ENCODE assay signal across 16 cellular contexts in genomic region chr11:15685311-15685710, GRCh38.
DNase-seq lines count a peak whose midpoint lies in the region; ATAC-seq and TF ChIP-seq lines count a peak whose summit lies in the region.
"Had no signal": no experiment of that assay in that cellular context is flagged by ENCODE, and none has a peak within 500 bp of the region (broad histone marks: within the 10 kb centered on the region; RNA-seq: fewer than 3 reads in every experiment).

No MANE protein-coding gene starts in this region.

- H3K9me3 ChIP-seq in right cardiac atrium (ENCODE audit: control insufficient read depth, low read length) (no peaks in the 10 kb centered on the region), right atrium auricular region (no peaks in the 10 kb centered on the region), esophagus muscularis mucosa (no peaks in the 10 kb centered on the region)
- H3K9me3 ChIP-seq: Caco-2 had no signal

- TF ChIP-seq CTCF in right atrium auricular region (IDR thresholded peaks at IDR 0.05) (no peak), esophagus muscularis mucosa (IDR thresholded peaks at IDR 0.05) (no peak), nephron progenitor cell (IDR thresholded peaks at IDR 0.05) (no peak)
- no peak for TF ChIP-seq CTCF in activated CD8-positive, alpha-beta T cell treated with anti-CD3 and anti-CD28 coated beads for 36 hours (IDR thresholded peaks at IDR 0.05)

- H3K27me3 ChIP-seq in right cardiac atrium (ENCODE audit: control insufficient read depth, insufficient read depth) (no peaks in the 10 kb centered on the region), right atrium auricular region (no peaks in the 10 kb centered on the region), esophagus muscularis mucosa (no peaks in the 10 kb centered on the region)
- H3K27me3 ChIP-seq: BLaER1 had no signal

- no peak for TF ChIP-seq EP300 in esophagus muscularis mucosa (IDR thresholded peaks at IDR 0.05)

- peaks cover 24% of the 10 kb centered on the region for H3K4me1 Mint-ChIP-seq in nephron progenitor cell
- no peaks in the 10 kb centered on the region for H3K4me1 Mint-ChIP-seq in activated CD8-positive, alpha-beta T cell treated with anti-CD3 and anti-CD28 coated beads for 36 hours (ENCODE audit: low read depth)
- H3K4me1 Mint-ChIP-seq: CD8-positive, alpha-beta memory T cell had no signal

- TF ChIP-seq POLR2A in esophagus muscularis mucosa (IDR thresholded peaks at IDR 0.05; ENCODE audit: low read depth), result no peak

- peaks cover 9% of the 10 kb centered on the region for H3K36me3 Mint-ChIP-seq in nephron progenitor cell (ENCODE audit: low read depth)
- no peaks in the 10 kb centered on the region for H3K36me3 Mint-ChIP-seq in activated CD8-positive, alpha-beta T cell treated with anti-CD3 and anti-CD28 coated beads for 36 hours (ENCODE audit: low read depth)
- H3K36me3 Mint-ChIP-seq: CD8-positive, alpha-beta memory T cell had no signal

- H3K27ac ChIP-seq in right cardiac atrium (ENCODE audit: low read length) (peak overlapping the region; percentile 19), right atrium auricular region (no peak overlapping the region), esophagus muscularis mucosa (replicated peaks in 1 of 4) (no peak overlapping the region)
- H3K27ac ChIP-seq: BLaER1, HL-60 had no signal

- CTCF ChIA-PET in activated CD8-positive, alpha-beta T cell treated with anti-CD3 and anti-CD28 coated beads for 36 hours (lab: Charles Lee), result no interaction called here

- intact Hi-C loops in right cardiac atrium (cut with DNase I) (no loop called here), esophagus muscularis mucosa (cut with DNase I) (no loop called here)
- intact Hi-C loops in activated CD8-positive, alpha-beta T cell treated with anti-CD3 and anti-CD28 coated beads for 36 hours (cut with micrococcal nuclease), result no loop called here

- H3K27me3 Mint-ChIP-seq in nephron progenitor cell (ENCODE audit: low read depth, poor library complexity), result no peaks in the 10 kb centered on the region
- no peaks in the 10 kb centered on the region for H3K27me3 Mint-ChIP-seq in activated CD8-positive, alpha-beta T cell treated with anti-CD3 and anti-CD28 coated beads for 36 hours
- H3K27me3 Mint-ChIP-seq: CD8-positive, alpha-beta memory T cell had no signal

- H3K36me3 ChIP-seq in right atrium auricular region (no peaks in the 10 kb centered on the region), esophagus muscularis mucosa (no peaks in the 10 kb centered on the region)
- H3K36me3 ChIP-seq: BLaER1 had no signal

- WGBS in right cardiac atrium, result 50% methylated on average over 3 of the region's 3 CpGs
- 70% methylated on average over 3 of the region's 3 CpGs for whole genome bisulfite sequencing in esophagus muscularis mucosa

- POLR2A ChIA-PET in activated CD8-positive, alpha-beta T cell treated with anti-CD3 and anti-CD28 coated beads for 36 hours (lab: Charles Lee), result no interaction called here

- H3K4me1 ChIP-seq in right cardiac atrium (ENCODE audit: control insufficient read depth, insufficient read depth, low read length), result peaks cover 8% of the 10 kb centered on the region
- peaks cover 0 to 17% of the 10 kb centered on the region in 2 donors for H3K4me1 ChIP-seq in right atrium auricular region
- peaks cover 0 to 4% (median 0%) of the 10 kb centered on the region in 4 donors for H3K4me1 ChIP-seq in esophagus muscularis mucosa
- H3K4me1 ChIP-seq: Caco-2 had no signal

- H3K27ac Mint-ChIP-seq in nephron progenitor cell, result peak overlapping the region; percentile 86
- H3K27ac Mint-ChIP-seq in activated CD8-positive, alpha-beta T cell treated with anti-CD3 and anti-CD28 coated beads for 36 hours, result no peak overlapping the region
- H3K27ac Mint-ChIP-seq: CD8-positive, alpha-beta memory T cell; HFFc6 had no signal

- no peak for DNase-seq in right cardiac atrium
- DNase-seq in right atrium auricular region (ENCODE audit: low spot score), result no peak
- DNase-seq in esophagus muscularis mucosa (ENCODE audit: extremely low spot score), result peak; percentile 84
- no peak for DNase-seq in nephron progenitor cell
- DNase-seq in NCI-H1048 (lab: John Stamatoyannopoulos, UW), result no peak
- no peak for DNase-seq in activated CD8-positive, alpha-beta T cell treated with anti-CD3 and anti-CD28 coated beads for 36 hours
- DNase-seq: 8988T; AML-193; Caco-2; CD8-positive, alpha-beta memory T cell; HCEC 1CT; HFFc6 had no signal

- ATAC-seq in right cardiac atrium (no peak), GM19328 (IDR thresholded peaks at IDR 0.05; ENCODE audit: unreplicated experiment) (no peak)
- ATAC-seq in activated CD8-positive, alpha-beta T cell treated with anti-CD3 and anti-CD28 coated beads for 36 hours, result no peak
- ATAC-seq: GM12878 had no signal

- H3K4me3 ChIP-seq in right cardiac atrium (ENCODE audit: low read length), result no peak overlapping the region
- H3K4me3 ChIP-seq in right atrium auricular region, result no peak overlapping the region
- H3K4me3 ChIP-seq in esophagus muscularis mucosa, result no peak overlapping the region
- H3K4me3 ChIP-seq: BLaER1, GM12878 had no signal

- H3K9me3 Mint-ChIP-seq in nephron progenitor cell, result peaks cover 38% of the 10 kb centered on the region
- peaks cover 12% of the 10 kb centered on the region for H3K9me3 Mint-ChIP-seq in activated CD8-positive, alpha-beta T cell treated with anti-CD3 and anti-CD28 coated beads for 36 hours

- H3K4me3 Mint-ChIP-seq in nephron progenitor cell, result no peak overlapping the region
- no peak overlapping the region for H3K4me3 Mint-ChIP-seq in activated CD8-positive, alpha-beta T cell treated with anti-CD3 and anti-CD28 coated beads for 36 hours
- H3K4me3 Mint-ChIP-seq: CD8-positive, alpha-beta memory T cell; HFFc6 had no signal
